18 cellular contexts compared by ENCODE assay signal in genomic region chr22:25484916-25485315, GRCh38.
"Had no signal": no experiment of that assay in that cellular context is flagged by ENCODE, and none has a peak within 500 bp of the region (broad histone marks: within the 10 kb centered on the region; RNA-seq: fewer than 3 reads in every experiment).

No MANE protein-coding gene starts in this region.

- H3K4me3 ChIP-seq: lower lobe of right lung, SJCRH30, suprapubic skin, tibial nerve had no signal

- H3K4me1 Mint-ChIP-seq: neural crest cell, WTC11 had no signal

- H3K9me3 Mint-ChIP-seq: dendritic cell treated with granulocyte-macrophage colony-stimulating factor and Interleukin-4, amounts not matched to agents 40 ng/mL and 50 ng/mL, for 4 days had no signal

- H3K27me3 ChIP-seq: SJCRH30, suprapubic skin, tibial nerve had no signal

- H3K27me3 Mint-ChIP-seq: dendritic cell treated with granulocyte-macrophage colony-stimulating factor and Interleukin-4, amounts not matched to agents 40 ng/mL and 50 ng/mL, for 4 days; naive B cell had no signal

- H3K4me3 Mint-ChIP-seq: brain; dendritic cell treated with granulocyte-macrophage colony-stimulating factor and Interleukin-4, amounts not matched to agents 40 ng/mL and 50 ng/mL, for 4 days; naive B cell; neural crest cell; WTC11 had no signal

- DNase-seq: activated CD4-positive, alpha-beta T cell treated with anti-CD3 and anti-CD28 coated beads, Interleukin-2, amount 50 U/mL, for 1 hour; anterior cingulate cortex; effector CD4-positive, alpha-beta T cell; foreskin fibroblast; lower lobe of right lung; naive B cell; occipital lobe; posterior cingulate gyrus; SJCRH30; small intestine; stimulated activated CD4-positive, alpha-beta T cell treated with anti-CD3 and anti-CD28 coated beads, Interleukin-2, amount 100 ng/mL, for 48 hours; stimulated activated naive CD4-positive, alpha-beta T cell treated with Interleukin-2 at 50 U/mL for 16 hours had no signal

- H3K36me3 ChIP-seq: lower lobe of right lung, SJCRH30 had no signal

- H3K9me3 ChIP-seq: lower lobe of right lung, SJCRH30, suprapubic skin, tibial nerve had no signal

- H3K27ac Mint-ChIP-seq: dendritic cell treated with granulocyte-macrophage colony-stimulating factor and Interleukin-4, amounts not matched to agents 40 ng/mL and 50 ng/mL, for 4 days; WTC11 had no signal

- H3K27ac ChIP-seq: lower lobe of right lung, suprapubic skin, tibial nerve had no signal
